Comparison of ENCODE assay signal across 8 cellular contexts in the genomic region with DNA sequence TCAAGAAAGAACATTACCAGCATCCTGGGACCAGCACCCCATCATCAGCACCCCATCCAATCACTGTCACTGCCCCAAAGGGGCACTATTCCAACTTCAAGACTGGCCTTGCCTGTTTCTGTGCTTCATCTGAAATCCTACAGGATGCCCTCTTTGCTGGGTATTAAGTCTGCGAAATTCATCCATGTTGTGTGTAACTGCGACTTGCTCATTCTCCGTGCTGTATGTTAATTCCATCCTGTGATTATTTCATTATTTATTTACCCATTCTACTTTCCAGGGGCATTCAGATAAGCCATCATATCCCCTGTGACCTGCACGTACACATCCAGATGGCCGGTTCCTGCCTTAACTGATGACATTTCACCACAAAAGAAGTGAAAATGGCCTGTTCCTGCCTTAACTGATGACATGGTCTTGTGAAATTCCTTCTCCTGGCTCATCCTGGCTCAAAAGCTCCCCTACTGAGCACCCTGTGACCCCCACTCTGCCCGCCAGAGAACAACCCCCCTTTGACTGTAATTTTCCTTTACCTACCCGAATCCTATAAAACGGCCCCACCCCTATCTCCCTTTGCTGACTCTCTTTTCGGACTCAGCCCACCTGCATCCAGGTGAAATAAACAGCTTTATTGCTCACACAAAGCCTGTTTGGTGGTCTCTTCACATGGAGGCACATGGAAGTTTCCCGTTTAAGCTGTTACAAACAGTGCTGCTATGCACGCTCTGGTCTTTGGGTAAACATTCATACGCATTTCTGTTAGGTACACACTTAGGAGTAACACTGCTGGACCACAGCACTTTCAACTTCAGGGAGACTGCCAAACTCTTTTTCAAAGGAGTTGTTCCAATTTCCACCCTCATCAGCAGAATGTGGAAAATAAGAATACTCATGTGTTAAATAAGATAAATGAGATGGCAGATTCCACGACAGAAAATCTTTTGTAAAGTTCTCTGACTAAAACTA.
DNase-seq lines count a peak whose midpoint lies in the region; ATAC-seq and TF ChIP-seq lines count a peak whose summit lies in the region.
"Not testable (repeated sequence)": the region's sequence is repeated elsewhere in the genome, so short reads cannot be mapped to it uniquely, and the experiment has no call there.

No MANE protein-coding gene starts in this region.

- H3K27ac Mint-ChIP-seq in brain (peak overlapping the region in 3 of 5 experiments; percentile 80 to 86 (median 81)), progenitor cell of endocrine pancreas (peak overlapping the region; percentile 73)

- intact Hi-C loops in HCT116 (cut with micrococcal nuclease); esophagus squamous epithelium (cut with DNase I); lower lobe of right lung (cut with DNase I); transverse colon (cut with DNase I; ENCODE audit: low total_unique reads): not testable (repeated sequence)

- H3K79me2 ChIP-seq in HCT116 (ENCODE audit: insufficient read depth, low read length): not testable (repeated sequence)

- not testable (repeated sequence) for H3K36me3 ChIP-seq in HCT116 (ENCODE audit: control insufficient read depth in 1 of 2, insufficient read depth in 2 of 2, low read length in 2 of 2); SJSA1; esophagus squamous epithelium; lower lobe of right lung; transverse colon

- peak; percentile 80 for DNase-seq in AG10803 (ENCODE audit: low read depth)
- DNase-seq in HCT116 (ENCODE audit: low read depth, low spot score); SJSA1 (ENCODE audit: low read depth in 1 of 2, low spot score in 2 of 2); esophagus squamous epithelium (lab: John Stamatoyannopoulos, UW); lower lobe of right lung; progenitor cell of endocrine pancreas (ENCODE audit: low spot score, unreplicated experiment); transverse colon: not testable (repeated sequence)

- peaks cover 73 to 93% of the 10 kb centered on the region in 2 experiments for H3K4me1 ChIP-seq in HCT116 (ENCODE audit: control insufficient read depth in 1 of 2, insufficient read depth in 2 of 2, low read length in 2 of 2)
- H3K4me1 ChIP-seq in SJSA1 (replicated peaks): peaks cover 54% of the 10 kb centered on the region
- H3K4me1 ChIP-seq in esophagus squamous epithelium: peaks cover 9 to 73% (median 42%) of the 10 kb centered on the region in 3 donors
- peaks cover 40% of the 10 kb centered on the region for H3K4me1 ChIP-seq in lower lobe of right lung
- H3K4me1 ChIP-seq in transverse colon: peaks cover 6 to 28% (median 21%) of the 10 kb centered on the region in 4 donors

- H3K9me3 Mint-ChIP-seq in brain; progenitor cell of endocrine pancreas (ENCODE audit: low read depth): not testable (repeated sequence)

- peak overlapping the region; percentile 56 for H3K9ac ChIP-seq in HCT116 (ENCODE audit: low read length)

- TF ChIP-seq EP300 in transverse colon (IDR thresholded peaks at IDR 0.05; ENCODE audit: low read depth): not testable (repeated sequence)

- not testable (repeated sequence) for BruUV-seq in HCT116 (replicated peaks; lab: Mats Ljungman, UMichigan)

- not testable (repeated sequence) for H3K36me3 Mint-ChIP-seq in brain; progenitor cell of endocrine pancreas (ENCODE audit: insufficient read depth)

- H3K4me1 Mint-ChIP-seq in brain (peaks cover 65% of the 10 kb centered on the region), progenitor cell of endocrine pancreas (ENCODE audit: low read depth) (peaks cover 27% of the 10 kb centered on the region)

- WGBS in esophagus squamous epithelium, 2 donors: 85 to 88% methylated on average over 13 of the region's 13 CpGs
- 85 to 93% methylated on average over 6 to 13 of the region's 13 CpGs for WGBS in transverse colon (ENCODE audit: low coverage in 1 of 2), 2 donors

- H3K27ac ChIP-seq in HCT116 (ENCODE audit: low read depth, low read length) (peak overlapping the region; percentile 60; the same call in 1 of the 2 replicates), SJSA1 (peak overlapping the region; percentile 46), esophagus squamous epithelium (peak overlapping the region in 3 of 4 donors; percentile 45 to 69 (median 68)), transverse colon (peak overlapping the region in 3 of 4 donors; percentile 15 to 60 (median 54))
- not testable (repeated sequence) for H3K27ac ChIP-seq in lower lobe of right lung

- H3K9me3 ChIP-seq in HCT116 (ENCODE audit: control insufficient read depth in 1 of 2, insufficient read depth in 1 of 2, low read depth in 1 of 2, low read length in 2 of 2); SJSA1 (replicated peaks); esophagus squamous epithelium; lower lobe of right lung; transverse colon: not testable (repeated sequence)

- not testable (repeated sequence) for H3K27me3 Mint-ChIP-seq in brain, progenitor cell of endocrine pancreas

- RAD21 ChIA-PET in HCT116 (lab: Charles Lee; ENCODE audit: low non-redundant PET in 1 of 2, low total read pairs in 2 of 2, uncharacterized antibody in 2 of 2, unreplicated experiment in 2 of 2): not testable (repeated sequence)

- H3K4me2 ChIP-seq in HCT116 (ENCODE audit: low read length): peak overlapping the region; percentile 80

- not testable (repeated sequence) for H2AFZ ChIP-seq in HCT116 (ENCODE audit: low read depth, low read length, poor library complexity, severe bottlenecking)

- peak overlapping the region in 1 of 5 experiments; percentile 11 for H3K4me3 Mint-ChIP-seq in brain
- H3K4me3 Mint-ChIP-seq in progenitor cell of endocrine pancreas (ENCODE audit: low read depth): not testable (repeated sequence)

- POLR2A ChIA-PET in HCT116 (lab: Charles Lee): not testable (repeated sequence)

- ATAC-seq in HCT116: not testable (repeated sequence)
- peak; percentile 76 to 86 for ATAC-seq in lower lobe of right lung

- CTCF ChIA-PET in HCT116 (lab: Charles Lee): not testable (repeated sequence)

- H3K27me3 ChIP-seq in HCT116 (ENCODE audit: insufficient read depth, low read length); SJSA1 (replicated peaks); esophagus squamous epithelium; lower lobe of right lung (ENCODE audit: low read depth); transverse colon: not testable (repeated sequence)

- TF ChIP-seq CTCF in AG10803 (conservative IDR thresholded peaks at IDR 0.05; ENCODE audit: low read length); HCT116 (IDR thresholded peaks at IDR 0.05 in 2 of 3, conservative IDR thresholded peaks at IDR 0.05 in 1 of 3; ENCODE audit: borderline replicate concordance in 1 of 3, insufficient read depth in 1 of 3, low read depth in 2 of 3, low read length in 2 of 3); brain (conservative IDR thresholded peaks at IDR 0.05); esophagus squamous epithelium (IDR thresholded peaks at IDR 0.05); lower lobe of right lung (IDR thresholded peaks at IDR 0.05); progenitor cell of endocrine pancreas (IDR thresholded peaks at IDR 0.05; ENCODE audit: unreplicated experiment); transverse colon (IDR thresholded peaks at IDR 0.05): not testable (repeated sequence)

- not testable (repeated sequence) for H4K20me1 ChIP-seq in HCT116 (ENCODE audit: insufficient read depth)

- not testable (repeated sequence) for H3K4me3 ChIP-seq in AG10803 (ENCODE audit: low read length); HCT116 (replicated peaks in 1 of 2; ENCODE audit: low read depth in 1 of 2, low read length in 2 of 2); SJSA1; esophagus squamous epithelium; lower lobe of right lung; transverse colon

- not testable (repeated sequence) for TF ChIP-seq RAD21 in HCT116 (IDR thresholded peaks at IDR 0.05; ENCODE audit: low read depth)

- not testable (repeated sequence) for H3K9me2 ChIP-seq in HCT116 (ENCODE audit: insufficient read depth)

- not testable (repeated sequence) for TF ChIP-seq POLR2A in HCT116 (IDR thresholded peaks at IDR 0.05; ENCODE audit: borderline replicate concordance, extremely low read depth, insufficient read depth, insufficient read length); esophagus squamous epithelium (IDR thresholded peaks at IDR 0.05); transverse colon (IDR thresholded peaks at IDR 0.05)

- in situ Hi-C loops in transverse colon (cut with MboI; ENCODE audit: low pct_ligation_motif_present in 1 of 4, low pct_unique_long_range_greater_than_20kb in 1 of 4, low sequenced_read_pairs in 3 of 4): not testable (repeated sequence)
